8 cellular contexts compared by ENCODE assay signal in genomic region chr18:57630759-57631660, GRCh38. TPM values are rescaled to one million over a fixed set of nuclear protein-coding genes. Genes with fewer than 3 reads are reported as not detected.
DNase-seq lines count a peak whose midpoint lies in the region; ATAC-seq and TF ChIP-seq lines count a peak whose summit lies in the region.

No MANE protein-coding gene starts in this region.

- peak overlapping the region; percentile 13 for H4K8ac ChIP-seq in trophoblast cell (ENCODE audit: low read depth, low read length)

- peak overlapping the region; percentile 16 for H3K4ac ChIP-seq in trophoblast cell (ENCODE audit: low read depth, low read length)

- peak; percentile 43 for ATAC-seq in GM21423 (IDR thresholded peaks at IDR 0.05; ENCODE audit: unreplicated experiment)

- H4K12ac ChIP-seq in trophoblast cell (ENCODE audit: low read depth, low read length), result peak overlapping the region; percentile 68

- H2BK12ac ChIP-seq in trophoblast cell (ENCODE audit: low read length), result no peak overlapping the region

- H3K79me2 ChIP-seq in trophoblast cell (ENCODE audit: control insufficient read depth, insufficient read depth, low read length, poor library complexity), result peaks cover 2% of the 10 kb centered on the region

- DNase-seq in GF-D8 (lab: John Stamatoyannopoulos, UW), result peak; percentile 17
- peak; percentile 19 for DNase-seq in NCI-H524 treated with DMSO at 0.1 percent for 48 hours (lab: John Stamatoyannopoulos, UW)
- peak; percentile 43 for DNase-seq in epithelial cell of proximal tubule (ENCODE audit: low read depth)
- DNase-seq in trophoblast cell, result no peak
- DNase-seq in activated effector memory CD4-positive, alpha-beta T cell treated with Interleukin-2 at 50 U/mL for 16 hours, result no peak
- no peak for DNase-seq in occipital lobe (lab: John Stamatoyannopoulos, UW)
- no peak for DNase-seq in stimulated activated CD4-positive, alpha-beta T cell treated with anti-CD3 and anti-CD28 coated beads, Interleukin-1b, Interleukin-23, amount 100 ng/mL, for 48 hours

- no peak overlapping the region for H2AK5ac ChIP-seq in trophoblast cell (ENCODE audit: low read length)

- H3K14ac ChIP-seq in trophoblast cell (ENCODE audit: low read length), result no peak overlapping the region

- H3K18ac ChIP-seq in trophoblast cell (ENCODE audit: low read length), result no peak overlapping the region

- no peak overlapping the region for H2BK5ac ChIP-seq in trophoblast cell (ENCODE audit: low read depth, low read length, poor library complexity)

- H2AFZ ChIP-seq in trophoblast cell (ENCODE audit: insufficient read depth, low read length, poor library complexity), result peak overlapping the region; percentile 34

- H3K9me3 ChIP-seq in trophoblast cell (ENCODE audit: insufficient read depth, low read depth, low read length), result no peaks in the 10 kb centered on the region

- H3K27me3 ChIP-seq in trophoblast cell (ENCODE audit: insufficient read depth, low read length), result no peaks in the 10 kb centered on the region

- peak overlapping the region; percentile 72 for H3K4me3 ChIP-seq in epithelial cell of proximal tubule (ENCODE audit: low read depth, low read length)
- H3K4me3 ChIP-seq in trophoblast cell (ENCODE audit: low read depth, low read length), result peak overlapping the region; percentile 72

- H3K23ac ChIP-seq in trophoblast cell (ENCODE audit: low read length), result no peak overlapping the region

- peak overlapping the region; percentile 77 for H3K4me2 ChIP-seq in trophoblast cell (ENCODE audit: low read length)

- peaks cover 2 to 8% of the 10 kb centered on the region in 2 experiments for H3K4me1 ChIP-seq in trophoblast cell (ENCODE audit: control insufficient read depth in 1 of 2, insufficient read depth in 2 of 2, low read length in 2 of 2)

- H3K79me1 ChIP-seq in trophoblast cell (ENCODE audit: low read length), result peaks cover 7% of the 10 kb centered on the region

- no peak overlapping the region for H3K27ac ChIP-seq in trophoblast cell (ENCODE audit: low read depth, low read length)

- no peaks in the 10 kb centered on the region for H3K36me3 ChIP-seq in trophoblast cell (ENCODE audit: control insufficient read depth in 1 of 2, insufficient read depth in 2 of 2, low read length in 2 of 2)

- no CpG with 5 or more reads among the region's 14 CpGs for WGBS in trophoblast cell (ENCODE audit: extremely low coverage, insufficient coverage, insufficient read length)

- H4K91ac ChIP-seq in trophoblast cell (ENCODE audit: low read depth, low read length), result peak overlapping the region; percentile 16

- TF ChIP-seq CTCF in epithelial cell of proximal tubule (conservative IDR thresholded peaks at IDR 0.05; ENCODE audit: low read depth, low read length), result no peak

- peak overlapping the region; percentile 52 for H2BK120ac ChIP-seq in trophoblast cell (ENCODE audit: insufficient read depth, low read length, poor library complexity)

- H3K9ac ChIP-seq in trophoblast cell (ENCODE audit: low read length), result no peak overlapping the region

RNA-seq across cellular contexts. Expression of gene NARS1, which starts 9.4 kb away (rescaled TPM):
- total RNA-seq in epithelial cell of proximal tubule, result 157 and 199 TPM in 2 replicates
- polyA plus RNA-seq in trophoblast cell (2013), result 125 and 130 TPM in 2 replicates
- total RNA-seq in occipital lobe, result 116 TPM

RNA-seq across cellular contexts. Expression of gene FECH, which starts 44.5 kb away (rescaled TPM):
- total RNA-seq in epithelial cell of proximal tubule, result 28.7 and 43.1 TPM in 2 replicates
- 29.9 and 31.6 TPM in 2 replicates for polyA plus RNA-seq in trophoblast cell (2013)
- total RNA-seq in occipital lobe, result 24.3 TPM

Comparison
In these comparisons a context has a peak if more than half of its experiments do, and no peak if none do; other contexts are left out.
1. DNase-seq: peak in GF-D8 (single experiment), NCI-H524 treated with DMSO at 0.1 percent for 48 hours (single experiment) and epithelial cell of proximal tubule (single experiment); none in trophoblast cell (0 of 2), activated effector memory CD4-positive, alpha-beta T cell treated with Interleukin-2 at 50 U/mL for 16 hours (single experiment), occipital lobe (single experiment) and stimulated activated CD4-positive, alpha-beta T cell treated with anti-CD3 and anti-CD28 coated beads, Interleukin-1b, Interleukin-23, amount 100 ng/mL, for 48 hours (single experiment).